1 cellular context compared by ENCODE assay signal in genomic region chr14:59482120-59482434, GRCh38.
TF ChIP-seq lines count a peak whose summit lies in the region.

No MANE protein-coding gene starts in this region.

TF ChIP-seq in K562, 482 proteins besides CTCF, POLR2A, EP300 and RAD21:
- TF ChIP-seq NR2C2 (CRISPR knock-in tag; IDR thresholded peaks at IDR 0.05) = no peak
- TF ChIP-seq NR2C2 (tag; IDR thresholded peaks at IDR 0.05) = 0 out of 2 replicates have a peak, but pooled peaks have one; percentile 23
- no peak for TF ChIP-seq SNIP1 (IDR thresholded peaks at IDR 0.05; ENCODE audit: low read depth)
- no peak for TF ChIP-seq SMC3 (conservative IDR thresholded peaks at IDR 0.05; ENCODE audit: insufficient read depth, low read depth, low read length)
- peak; percentile 56 for TF ChIP-seq ESRRA (IDR thresholded peaks at IDR 0.05; ENCODE audit: borderline replicate concordance, low read depth)
